Comparison of ENCODE assay signal across 11 cellular contexts in genomic region chr10:84172435-84173356, GRCh38. TPM values are rescaled to one million over a fixed set of nuclear protein-coding genes. Genes with fewer than 3 reads are reported as not detected.
A peak's percentile ranks its signal among the peaks of the same experiment; 100 is the strongest.
DNase-seq lines count a peak whose midpoint lies in the region; ATAC-seq and TF ChIP-seq lines count a peak whose summit lies in the region.
"Had no signal": no experiment of that assay in that cellular context is flagged by ENCODE, and none has a peak within 500 bp of the region (broad histone marks: within the 10 kb centered on the region; RNA-seq: fewer than 3 reads in every experiment).

No MANE protein-coding gene starts in this region.

- peaks cover 6% of the 10 kb centered on the region for H3K4me1 Mint-ChIP-seq in activated naive CD4-positive, alpha-beta T cell treated with anti-CD3 and anti-CD28 coated beads, Interleukin-2, amount 10 ng/mL, durations not matched to agents 7 days and 5 days
- H3K4me1 Mint-ChIP-seq in stimulated activated naive B cell treated with anti-CD40 and anti-IgM and Interleukin-4, amounts not matched to agents 10 μg/mL and 1 μg/mL and 100 μg/mL, for 72 hours = peaks cover 25 to 33% of the 10 kb centered on the region in 2 donors

- H3K9me3 ChIP-seq in Peyer's patch = no peaks in the 10 kb centered on the region

- no peaks in the 10 kb centered on the region for H3K27me3 ChIP-seq in Peyer's patch

- H3K36me3 Mint-ChIP-seq in activated naive CD4-positive, alpha-beta T cell treated with anti-CD3 and anti-CD28 coated beads, Interleukin-2, amount 10 ng/mL, durations not matched to agents 7 days and 5 days = no peaks in the 10 kb centered on the region
- H3K36me3 Mint-ChIP-seq in stimulated activated naive B cell treated with anti-CD40 and anti-IgM and Interleukin-4, amounts not matched to agents 10 μg/mL and 1 μg/mL and 100 μg/mL, for 72 hours = peaks cover 13 to 14% of the 10 kb centered on the region in 2 donors

- no peak for TF ChIP-seq POLR2A in Peyer's patch (IDR thresholded peaks at IDR 0.05)

- ATAC-seq in HG02840 (IDR thresholded peaks at IDR 0.05; ENCODE audit: low FRiP score, unreplicated experiment) = peak; percentile 56
- peak; percentile 80 to 81 for ATAC-seq in stimulated activated naive B cell treated with anti-CD40 and anti-IgM and Interleukin-4, amounts not matched to agents 10 μg/mL and 1 μg/mL and 100 μg/mL, for 72 hours (replicated peaks)

- H3K4me3 Mint-ChIP-seq in activated naive CD4-positive, alpha-beta T cell treated with anti-CD3 and anti-CD28 coated beads, Interleukin-2, amount 10 ng/mL, durations not matched to agents 7 days and 5 days = no peak overlapping the region
- peak overlapping the region in 1 of 2 donors; percentile 88 for H3K4me3 Mint-ChIP-seq in stimulated activated naive B cell treated with anti-CD40 and anti-IgM and Interleukin-4, amounts not matched to agents 10 μg/mL and 1 μg/mL and 100 μg/mL, for 72 hours

- DNase-seq in activated naive CD4-positive, alpha-beta T cell treated with anti-CD3 and anti-CD28 coated beads, Interleukin-2, amount 10 ng/mL, durations not matched to agents 7 days and 5 days = no peak
- no peak for DNase-seq in activated naive CD4-positive, alpha-beta T cell treated with Interleukin-2 at 50 U/mL for 16 hours
- DNase-seq in Peyer's patch (peak in 2 of 3 donors; percentile 79 to 84), HT-29 (ENCODE audit: low spot score) (no peak), nucleus accumbens (lab: John Stamatoyannopoulos, UW) (no peak), foreskin melanocyte (no peak)
- DNase-seq in stimulated activated naive B cell treated with anti-CD40 and anti-IgM and Interleukin-4, amounts not matched to agents 10 μg/mL and 1 μg/mL and 100 μg/mL, for 72 hours = no peak
- DNase-seq: activated T-cell treated with anti-CD3 and anti-CD28 coated beads for 4 hours, RPMI8226 had no signal

- CTCF ChIA-PET in activated naive CD4-positive, alpha-beta T cell treated with anti-CD3 and anti-CD28 coated beads, Interleukin-2, amount 10 ng/mL, durations not matched to agents 7 days and 5 days (lab: Charles Lee) = interaction anchor here (1.0 kb wide), 1 partner anchor 24 kb away, joined by 3 read pairs; no protein-coding TSS in a partner anchor

- no peaks in the 10 kb centered on the region for H3K9me3 Mint-ChIP-seq in activated naive CD4-positive, alpha-beta T cell treated with anti-CD3 and anti-CD28 coated beads, Interleukin-2, amount 10 ng/mL, durations not matched to agents 7 days and 5 days
- peaks cover 0 to 2% of the 10 kb centered on the region in 2 donors for H3K9me3 Mint-ChIP-seq in stimulated activated naive B cell treated with anti-CD40 and anti-IgM and Interleukin-4, amounts not matched to agents 10 μg/mL and 1 μg/mL and 100 μg/mL, for 72 hours

- no peak overlapping the region for H3K4me3 ChIP-seq in Peyer's patch

- TF ChIP-seq CTCF in Peyer's patch (IDR thresholded peaks at IDR 0.05) = peak in 1 of 6 experiments; percentile 16

- H3K27me3 Mint-ChIP-seq in activated naive CD4-positive, alpha-beta T cell treated with anti-CD3 and anti-CD28 coated beads, Interleukin-2, amount 10 ng/mL, durations not matched to agents 7 days and 5 days = peaks cover 7% of the 10 kb centered on the region
- no peaks in the 10 kb centered on the region for H3K27me3 Mint-ChIP-seq in stimulated activated naive B cell treated with anti-CD40 and anti-IgM and Interleukin-4, amounts not matched to agents 10 μg/mL and 1 μg/mL and 100 μg/mL, for 72 hours

- peak overlapping the region; percentile 24 for H3K27ac Mint-ChIP-seq in activated naive CD4-positive, alpha-beta T cell treated with anti-CD3 and anti-CD28 coated beads, Interleukin-2, amount 10 ng/mL, durations not matched to agents 7 days and 5 days
- peak overlapping the region; percentile 98 for H3K27ac Mint-ChIP-seq in stimulated activated naive B cell treated with anti-CD40 and anti-IgM and Interleukin-4, amounts not matched to agents 10 μg/mL and 1 μg/mL and 100 μg/mL, for 72 hours

- H3K36me3 ChIP-seq in Peyer's patch = no peaks in the 10 kb centered on the region

- peak overlapping the region in 3 of 4 donors; percentile 70 to 88 (median 88) for H3K27ac ChIP-seq in Peyer's patch

- peaks cover 0 to 8% (median 4%) of the 10 kb centered on the region in 4 donors for H3K4me1 ChIP-seq in Peyer's patch

RNA-seq across cellular contexts. Expression of gene GPR15LG, which starts 0.9 kb away (rescaled TPM):
- 10 to 100 TPM; 23.1 to 83.2 (median 52.2) TPM for total RNA-seq in Peyer's patch
- not detected in 2 replicates for total RNA-seq in HT-29 (2014; rRNA removed; shearing (Covaris generic))

RNA-seq across cellular contexts. Expression of gene CDHR1, which starts 21.6 kb away (rescaled TPM):
- total RNA-seq in Peyer's patch = 10 to 100 TPM; 22.6 to 87.0 (median 59.9) TPM
- total RNA-seq in HT-29 (2014; rRNA removed; shearing (Covaris generic)) = not detected in 2 replicates

RNA-seq across cellular contexts. Expression of gene GHITM, which starts 33.4 kb away (rescaled TPM):
- total RNA-seq in Peyer's patch = 100 to 1,000 TPM; 111 to 270 (median 143) TPM
- 195 and 196 TPM in 2 replicates for total RNA-seq in HT-29 (2014; rRNA removed; shearing (Covaris generic))

RNA-seq across cellular contexts. Expression of gene LRIT2, which starts 52.6 kb away (rescaled TPM):
- total RNA-seq in Peyer's patch = not detected
- not detected in 2 replicates for total RNA-seq in HT-29 (2014; rRNA removed; shearing (Covaris generic))
- total RNA-seq: cerebellum had no signal

Comparison
In these comparisons a context has a peak if more than half of its experiments do, and no peak if none do; other contexts are left out.
1. DNase-seq: peak in Peyer's patch (2 of 3); none in activated naive CD4-positive, alpha-beta T cell treated with anti-CD3 and anti-CD28 coated beads, Interleukin-2, amount 10 ng/mL, durations not matched to agents 7 days and 5 days (single experiment), activated naive CD4-positive, alpha-beta T cell treated with Interleukin-2 at 50 U/mL for 16 hours (single experiment), stimulated activated naive B cell treated with anti-CD40 and anti-IgM and Interleukin-4, amounts not matched to agents 10 μg/mL and 1 μg/mL and 100 μg/mL, for 72 hours (single experiment), HT-29 (single experiment), nucleus accumbens (0 of 56) and foreskin melanocyte (single experiment).
2. RNA of gene GPR15LG, which starts 0.9 kb away (total RNA-seq): 23.1 to 83.2 TPM in Peyer's patch; not detected in HT-29; every median in the first group is over 10 times any median in the second.
3. RNA of gene CDHR1, which starts 21.6 kb away (total RNA-seq): 22.6 to 87.0 TPM in Peyer's patch; not detected in HT-29; every median in the first group is over 10 times any median in the second.